ENCODE assay signal across 25 cellular contexts in the genomic region with DNA sequence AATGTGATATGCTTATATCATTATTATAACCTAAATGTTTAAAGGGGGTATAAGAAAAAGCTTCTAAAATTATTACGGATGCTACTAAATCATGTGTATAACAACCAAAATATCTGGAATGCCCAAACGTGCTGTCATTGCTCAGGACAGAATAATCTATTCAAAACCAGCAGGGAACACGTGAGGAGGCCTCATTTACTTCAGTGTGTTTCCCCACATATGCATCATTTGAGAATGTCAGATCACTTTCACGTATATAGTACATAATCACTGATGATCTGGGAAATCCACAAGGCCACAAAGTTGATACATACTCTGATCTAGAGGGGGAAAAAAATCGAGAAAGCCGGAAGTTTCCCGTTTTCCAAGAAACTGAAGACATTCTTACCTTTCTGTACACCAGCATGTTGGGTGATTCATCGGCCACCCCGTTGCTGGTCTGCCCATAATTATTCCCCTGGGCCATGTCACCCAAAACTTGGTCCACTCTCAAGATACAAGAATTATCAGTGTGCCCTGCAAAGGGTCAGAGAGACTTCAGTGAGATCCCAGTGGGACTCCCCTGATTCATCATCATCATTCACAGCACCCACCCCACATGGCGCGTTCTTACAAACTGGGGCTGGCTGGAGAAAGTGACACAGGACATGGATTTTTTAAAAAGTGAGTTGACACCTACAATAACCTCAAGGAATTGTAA. TPM values are rescaled to one million over a fixed set of nuclear protein-coding genes. Genes with fewer than 3 reads are reported as not detected.
DNase-seq lines count a peak whose midpoint lies in the region; ATAC-seq and TF ChIP-seq lines count a peak whose summit lies in the region.
"Had no signal": no experiment of that assay in that cellular context is flagged by ENCODE, and none has a peak within 500 bp of the region (broad histone marks: within the 10 kb centered on the region; RNA-seq: fewer than 3 reads in every experiment).

No MANE protein-coding gene starts in this region.

- no peak for TF ChIP-seq CTCF in nephron (IDR thresholded peaks at IDR 0.05; ENCODE audit: unreplicated experiment in 3 of 3)
- no peak for TF ChIP-seq CTCF in MCF 10A (IDR thresholded peaks at IDR 0.05; ENCODE audit: unreplicated experiment)

- H3K4me3 ChIP-seq in endocrine pancreas (ENCODE audit: control insufficient read depth, insufficient read depth, low read length): peak overlapping the region; percentile 46
- H3K4me3 ChIP-seq: gastrocnemius medialis had no signal

- H3K27me3 Mint-ChIP-seq in nephron (ENCODE audit: low read depth): peaks cover 35% of the 10 kb centered on the region
- H3K27me3 Mint-ChIP-seq in MCF 10A (ENCODE audit: insufficient read depth, unreplicated experiment): no peaks in the 10 kb centered on the region

- no peak for ATAC-seq in HG02623 (IDR thresholded peaks at IDR 0.05; ENCODE audit: unreplicated experiment)
- ATAC-seq: activated CD4-positive, CD25-positive, alpha-beta regulatory T cell treated with anti-CD3 and anti-CD28 coated beads, Interleukin-2, amount 50 U/mL, for 24 hours; gastrocnemius medialis; left lobe of liver; naive thymus-derived CD4-positive, alpha-beta T cell had no signal

- H3K4me3 Mint-ChIP-seq in nephron (peak overlapping the region; percentile 65 to 88 (median 83)), MCF 10A (ENCODE audit: unreplicated experiment) (no peak overlapping the region)

- DNase-seq in COLO668 (lab: John Stamatoyannopoulos, UW; ENCODE audit: unreplicated experiment) (peak; percentile 28), NCI-H146 (lab: John Stamatoyannopoulos, UW) (peak; percentile 17), MCF 10A (ENCODE audit: unreplicated experiment) (no peak), HuH-7 (ENCODE audit: low spot score) (no peak), NCI-H2107 (lab: John Stamatoyannopoulos, UW) (no peak)
- DNase-seq: activated CD4-positive, alpha-beta T cell treated with anti-CD3 and anti-CD28 coated beads, Interleukin-2, amount 50 U/mL, for 48 hours; activated naive CD4-positive, alpha-beta T cell treated with anti-CD3 and anti-CD28 coated beads for 36 hours; effector memory CD4-positive, alpha-beta T cell; gastrocnemius medialis; GF-D8; HFFc6; naive thymus-derived CD4-positive, alpha-beta T cell; NCI-H526; ovary; stimulated activated CD4-positive, alpha-beta T cell treated with anti-CD3 and anti-CD28 coated beads, Interleukin-2, amount 100 ng/mL, for 24 hours; trophoblast cell had no signal

- H3K27ac Mint-ChIP-seq in nephron: no peak overlapping the region
- no peak overlapping the region for H3K27ac Mint-ChIP-seq in MCF 10A (ENCODE audit: low read depth, unreplicated experiment)
- H3K27ac Mint-ChIP-seq: activated naive CD4-positive, alpha-beta T cell treated with anti-CD3 and anti-CD28 coated beads for 36 hours; HFFc6; naive thymus-derived CD4-positive, alpha-beta T cell had no signal

- intact Hi-C loops in MCF 10A (cut with micrococcal nuclease): no loop called here

- H3K36me3 Mint-ChIP-seq in nephron (ENCODE audit: low read depth): no peaks in the 10 kb centered on the region
- no peaks in the 10 kb centered on the region for H3K36me3 Mint-ChIP-seq in MCF 10A (ENCODE audit: insufficient read depth, unreplicated experiment)
- H3K36me3 Mint-ChIP-seq: naive thymus-derived CD4-positive, alpha-beta T cell had no signal

- H3K9me3 ChIP-seq in endocrine pancreas (ENCODE audit: control insufficient read depth, low read length): no peaks in the 10 kb centered on the region
- H3K9me3 ChIP-seq: BE2C, breast epithelium, esophagus muscularis mucosa, gastrocnemius medialis, ovary had no signal

- POLR2A ChIA-PET in MCF 10A (lab: Yijun Ruan, JAX): interaction anchor here (1.1 kb wide), 1 partner anchor 16 kb away, joined by 3 read pairs; no protein-coding TSS in a partner anchor

- BruUV-seq in MCF 10A (replicated peaks; lab: Mats Ljungman, UMichigan): no TSS peak

- H3K9ac ChIP-seq in endocrine pancreas (ENCODE audit: control insufficient read depth, insufficient read depth, low read length): no peak overlapping the region

- no peaks in the 10 kb centered on the region for H3K9me3 Mint-ChIP-seq in nephron
- no peaks in the 10 kb centered on the region for H3K9me3 Mint-ChIP-seq in MCF 10A (ENCODE audit: unreplicated experiment)
- H3K9me3 Mint-ChIP-seq: activated naive CD4-positive, alpha-beta T cell treated with anti-CD3 and anti-CD28 coated beads for 36 hours; HFFc6 had no signal

- CTCF ChIA-PET in MCF 10A (lab: Yijun Ruan, JAX): no interaction called here

- H3K4me1 Mint-ChIP-seq in nephron (peaks cover 5% of the 10 kb centered on the region), MCF 10A (ENCODE audit: insufficient read depth, unreplicated experiment) (no peaks in the 10 kb centered on the region)

- H3K27me3 ChIP-seq in endocrine pancreas (ENCODE audit: control insufficient read depth, insufficient read depth, low read length): no peaks in the 10 kb centered on the region
- H3K27me3 ChIP-seq: ovary had no signal

- peaks cover 36% of the 10 kb centered on the region for H3K4me1 ChIP-seq in endocrine pancreas (ENCODE audit: control insufficient read depth, insufficient read depth, low read length)
- H3K4me1 ChIP-seq: BE2C, breast epithelium, gastrocnemius medialis had no signal

- H3K36me3 ChIP-seq in endocrine pancreas (ENCODE audit: control insufficient read depth, insufficient read depth, low read length): no peaks in the 10 kb centered on the region
- H3K36me3 ChIP-seq: BE2C, breast epithelium, esophagus muscularis mucosa, gastrocnemius medialis, ovary had no signal

RNA-seq across cellular contexts. Expression of a gene that starts 1.5 kb away (rescaled TPM):
- 0.42 and 0.61 TPM in 2 replicates for total RNA-seq in MCF 10A (2022)
- total RNA-seq: activated naive CD4-positive, alpha-beta T cell treated with anti-CD3 and anti-CD28 coated beads for 36 hours; gastrocnemius medialis; mesenteric fat pad; naive thymus-derived CD4-positive, alpha-beta T cell had no signal

Comparison
In these comparisons a context has a peak if more than half of its experiments do, and no peak if none do; other contexts are left out.
1. DNase-seq: peak in COLO668 (single experiment) and NCI-H146 (single experiment); none in MCF 10A (single experiment), HuH-7 (single experiment) and NCI-H2107 (single experiment).